4 cellular contexts compared by ENCODE assay signal in genomic region chrX:8834393-8834792, GRCh38.
TF ChIP-seq lines count a peak whose summit lies in the region.

No MANE protein-coding gene starts in this region.

TF ChIP-seq in HepG2, 621 proteins besides CTCF, POLR2A, EP300 and RAD21:
- peak; percentile 58 to 80; a peak in 3 of 4 replicates for TF ChIP-seq MAFK (conservative IDR thresholded peaks at IDR 0.05 in 1 of 2, IDR thresholded peaks at IDR 0.05 in 1 of 2; ENCODE audit: low read length in 2 of 2)
- peak; percentile 71 for TF ChIP-seq MAFF (IDR thresholded peaks at IDR 0.05; ENCODE audit: low read depth, low read length)
- TF ChIP-seq DMTF1 (CRISPR knock-in tag; IDR thresholded peaks at IDR 0.05), result no peak

TF ChIP-seq in A549, 52 proteins besides CTCF, POLR2A, EP300 and RAD21:
- TF ChIP-seq MAFK (IDR thresholded peaks at IDR 0.05; ENCODE audit: partially characterized antibody), result peak; percentile 87
- TF ChIP-seq HDAC2 (IDR thresholded peaks at IDR 0.05), result no peak
- no peak for TF ChIP-seq GATA3 (IDR thresholded peaks at IDR 0.05; ENCODE audit: borderline replicate concordance)

TF ChIP-seq in IMR-90, 13 proteins besides CTCF, POLR2A, EP300 and RAD21:
- peak; percentile 88 for TF ChIP-seq MAFK (IDR thresholded peaks at IDR 0.05; ENCODE audit: low read depth, low read length)
- TF ChIP-seq CHD1 (IDR thresholded peaks at IDR 0.05; ENCODE audit: low read depth, low read length), result no peak
- no peak for TF ChIP-seq RCOR1 (IDR thresholded peaks at IDR 0.05; ENCODE audit: insufficient replicate concordance, low read length)

TF ChIP-seq in K562, 482 proteins besides CTCF, POLR2A, EP300 and RAD21:
- TF ChIP-seq MAFF (IDR thresholded peaks at IDR 0.05; ENCODE audit: low read length), result peak; percentile 48
- peak; percentile 36; the same call in 1 of the 2 replicates for TF ChIP-seq C11orf30 (IDR thresholded peaks at IDR 0.05; ENCODE audit: low read depth)
- TF ChIP-seq ZC3H8 (IDR thresholded peaks at IDR 0.05), result no peak
- TF ChIP-seq ZNF316 (IDR thresholded peaks at IDR 0.05), result peak; percentile 53
- peak; percentile 44; the same call in 1 of the 2 replicates for TF ChIP-seq MAFK (IDR thresholded peaks at IDR 0.05; ENCODE audit: low read length)
- no peak for TF ChIP-seq NEUROD1 (IDR thresholded peaks at IDR 0.05; ENCODE audit: borderline replicate concordance, low read depth, low read length, partially characterized antibody)
TF ChIP-seq in K562: peak in this region for 4.
